In the genomic region with DNA sequence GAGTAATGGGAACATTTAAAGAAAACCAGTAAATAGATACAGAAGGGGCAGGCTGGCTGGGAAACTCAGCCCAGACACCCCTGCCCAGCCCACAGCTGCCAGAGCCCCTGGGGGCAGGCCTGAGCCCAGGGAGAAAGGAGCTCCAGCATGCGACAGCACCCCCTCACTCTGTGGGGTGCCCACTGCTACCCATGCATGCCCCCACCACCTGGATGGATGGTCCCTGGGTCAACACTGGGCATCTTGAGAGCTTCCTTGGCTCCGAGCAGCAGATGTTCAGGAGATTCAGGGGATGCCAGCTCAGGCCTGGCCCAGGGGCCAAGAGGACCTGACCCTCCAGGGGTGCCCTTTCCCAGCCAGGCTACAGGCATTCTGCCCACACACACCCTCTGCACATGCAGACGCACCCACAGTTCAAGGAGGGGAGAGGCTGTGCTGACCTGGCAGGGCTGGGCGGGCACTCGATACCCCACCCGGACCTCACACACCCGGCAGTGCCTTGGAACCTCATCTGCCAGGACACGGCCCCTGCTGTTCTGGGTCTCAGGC, we compare ENCODE assay signal across 14 cellular contexts. TPM values are rescaled to one million over a fixed set of nuclear protein-coding genes. Genes with fewer than 3 reads are reported as not detected.
A peak's percentile ranks its signal among the peaks of the same experiment; 100 is the strongest.
DNase-seq lines count a peak whose midpoint lies in the region; ATAC-seq, FAIRE-seq and TF ChIP-seq lines count a peak whose summit lies in the region.
"Had no signal": no experiment of that assay in that cellular context is flagged by ENCODE, and none has a peak within 500 bp of the region (broad histone marks: within the 10 kb centered on the region; RNA-seq: fewer than 3 reads in every experiment).

No MANE protein-coding gene starts in this region.

- H3K27ac Mint-ChIP-seq in activated CD8-positive, alpha-beta T cell treated with anti-CD3 and anti-CD28 coated beads, Interleukin-2, amount 10 ng/mL, durations not matched to agents 7 days and 5 days: no peak overlapping the region
- no peak overlapping the region for H3K27ac Mint-ChIP-seq in activated CD8-positive, alpha-beta T cell treated with anti-CD3 and anti-CD28 coated beads for 36 hours

- peaks cover 4% of the 10 kb centered on the region for H3K36me3 Mint-ChIP-seq in activated CD8-positive, alpha-beta T cell treated with anti-CD3 and anti-CD28 coated beads, Interleukin-2, amount 10 ng/mL, durations not matched to agents 7 days and 5 days (ENCODE audit: low read depth)
- peaks cover 2% of the 10 kb centered on the region for H3K36me3 Mint-ChIP-seq in activated CD8-positive, alpha-beta T cell treated with anti-CD3 and anti-CD28 coated beads for 36 hours (ENCODE audit: low read depth)
- H3K36me3 Mint-ChIP-seq: brain had no signal

- intact Hi-C loops in activated CD8-positive, alpha-beta T cell treated with anti-CD3 and anti-CD28 coated beads for 36 hours (cut with micrococcal nuclease): loop anchor here (2.0 kb wide), 1 partner anchor 42 kb away; no protein-coding TSS in a partner anchor
- intact Hi-C loops in GM12878 (cut with micrococcal nuclease; ENCODE audit: unreplicated experiment) (loop anchor here (1.0 kb wide), 1 partner anchor 43 kb away; no protein-coding TSS in a partner anchor), left lung (cut with DNase I) (loop anchor here in 1 of 2 donors (5.0 kb wide), 1 partner anchor 202 kb away; no protein-coding TSS in a partner anchor)

- H3K9me3 ChIP-seq in GM12878 (replicated peaks; ENCODE audit: control insufficient read depth, insufficient read depth, low read length): no peaks in the 10 kb centered on the region
- H3K9me3 ChIP-seq in left lung: no peaks in the 10 kb centered on the region
- H3K9me3 ChIP-seq in stomach smooth muscle (ENCODE audit: control insufficient read depth in 2 of 2, low read length in 2 of 2): no peaks in the 10 kb centered on the region
- H3K9me3 ChIP-seq: Caco-2, testis had no signal

- no peaks in the 10 kb centered on the region for H3K79me2 ChIP-seq in GM12878 (ENCODE audit: control insufficient read depth, insufficient read depth, low read length)

- no peak overlapping the region for H3K4me2 ChIP-seq in GM12878 (ENCODE audit: control insufficient read depth, insufficient read depth)

- peaks cover 14% of the 10 kb centered on the region for H3K4me1 Mint-ChIP-seq in activated CD8-positive, alpha-beta T cell treated with anti-CD3 and anti-CD28 coated beads, Interleukin-2, amount 10 ng/mL, durations not matched to agents 7 days and 5 days (ENCODE audit: low read depth)
- H3K4me1 Mint-ChIP-seq in activated CD8-positive, alpha-beta T cell treated with anti-CD3 and anti-CD28 coated beads for 36 hours (ENCODE audit: low read depth): peaks cover 14% of the 10 kb centered on the region

- ATAC-seq in activated CD8-positive, alpha-beta T cell treated with anti-CD3 and anti-CD28 coated beads, Interleukin-2, amount 10 ng/mL, durations not matched to agents 7 days and 5 days: peak; percentile 8
- no peak for ATAC-seq in activated CD8-positive, alpha-beta T cell treated with anti-CD3 and anti-CD28 coated beads for 36 hours
- ATAC-seq in GM12878 (peak; percentile 8), left lung (peak; percentile 33)

- no peak for FAIRE-seq in GM12878 (lab: Jason Lieb, UNC)
- FAIRE-seq: endometrium had no signal

- RAD21 ChIA-PET in GM12878 (lab: Charles Lee; ENCODE audit: unreplicated experiment): interaction anchor here (0.8 to 1.6 kb wide), 14 partner anchors 8 to 207 kb away, joined by 3 to 7 read pairs (median 4); no protein-coding TSS in a partner anchor

- no peak for TF ChIP-seq CTCF in activated CD8-positive, alpha-beta T cell treated with anti-CD3 and anti-CD28 coated beads for 36 hours (IDR thresholded peaks at IDR 0.05)
- TF ChIP-seq CTCF in GM12878 (IDR thresholded peaks at IDR 0.05 in 2 of 3, conservative IDR thresholded peaks at IDR 0.05 in 1 of 3; ENCODE audit: control insufficient read depth in 2 of 3, extremely low read depth in 1 of 3, insufficient read depth in 1 of 3, low read depth in 3 of 3, low read length in 3 of 3): no peak
- TF ChIP-seq CTCF in left lung (IDR thresholded peaks at IDR 0.05): no peak

- SMC1A ChIA-PET in GM12878 (lab: Charles Lee; ENCODE audit: uncharacterized antibody, unreplicated experiment): interaction anchor here (0.5 to 1.8 kb wide), 11 partner anchors 14 to 512 kb away, joined by 3 to 8 read pairs (median 3); no protein-coding TSS in a partner anchor

- POLR2A ChIA-PET in activated CD8-positive, alpha-beta T cell treated with anti-CD3 and anti-CD28 coated beads, Interleukin-2, amount 10 ng/mL, durations not matched to agents 7 days and 5 days (lab: Charles Lee): interaction anchor here (0.5 to 1.0 kb wide), 2 partner anchors 39 to 341 kb away, joined by 3 to 5 read pairs; no protein-coding TSS in a partner anchor
- POLR2A ChIA-PET in activated CD8-positive, alpha-beta T cell treated with anti-CD3 and anti-CD28 coated beads for 36 hours (lab: Charles Lee): interaction anchor here (0.6 to 2.3 kb wide), 7 partner anchors 11 to 213 kb away, joined by 3 to 6 read pairs (median 3); no protein-coding TSS in a partner anchor
- POLR2A ChIA-PET in GM12878 (lab: Charles Lee): interaction anchor here (0.6 kb wide), 1 partner anchor 68 kb away, joined by 3 read pairs; no protein-coding TSS in a partner anchor

- H3K36me3 ChIP-seq in GM12878 (ENCODE audit: control insufficient read depth in 2 of 2, insufficient read depth in 2 of 2, low read length in 1 of 2) (0 out of 4 replicates have a peak, but pooled peaks cover 0 to 3% of the 10 kb centered on the region in 2 experiments), left lung (no peaks in the 10 kb centered on the region), stomach smooth muscle (ENCODE audit: control insufficient read depth in 2 of 2, insufficient read depth in 2 of 2, low read length in 2 of 2) (no peaks in the 10 kb centered on the region)

- no peaks in the 10 kb centered on the region for H4K20me1 ChIP-seq in GM12878 (ENCODE audit: control insufficient read depth, insufficient read depth)

- TF ChIP-seq RAD21 in GM12878 (IDR thresholded peaks at IDR 0.05; ENCODE audit: insufficient read depth, low read depth, low read length): no peak

- H3K27me3 Mint-ChIP-seq in activated CD8-positive, alpha-beta T cell treated with anti-CD3 and anti-CD28 coated beads, Interleukin-2, amount 10 ng/mL, durations not matched to agents 7 days and 5 days (ENCODE audit: low read depth): no peaks in the 10 kb centered on the region
- H3K27me3 Mint-ChIP-seq in activated CD8-positive, alpha-beta T cell treated with anti-CD3 and anti-CD28 coated beads for 36 hours: no peaks in the 10 kb centered on the region
- H3K27me3 Mint-ChIP-seq: brain had no signal

- CTCF ChIA-PET in activated CD8-positive, alpha-beta T cell treated with anti-CD3 and anti-CD28 coated beads, Interleukin-2, amount 10 ng/mL, durations not matched to agents 7 days and 5 days (lab: Charles Lee): interaction anchor here (0.5 to 2.0 kb wide), 29 partner anchors 8 to 450 kb away, joined by 3 to 26 read pairs (median 4); a partner anchor contains a TSS
- CTCF ChIA-PET in activated CD8-positive, alpha-beta T cell treated with anti-CD3 and anti-CD28 coated beads for 36 hours (lab: Charles Lee): interaction anchor here (0.6 to 1.8 kb wide), 32 partner anchors 9 to 420 kb away, joined by 3 to 13 read pairs (median 4); a partner anchor contains a TSS
- CTCF ChIA-PET in GM12878 (lab: Yijun Ruan, JAX): interaction anchor here (0.5 to 1.8 kb wide), 35 partner anchors 8 to 1293 kb away, joined by 3 to 20 read pairs (median 4); no protein-coding TSS in a partner anchor

- no peak for TF ChIP-seq EP300 in GM12878 (IDR thresholded peaks at IDR 0.05; ENCODE audit: borderline replicate concordance in 1 of 2, control insufficient read depth in 1 of 2, low read depth in 2 of 2, low read length in 2 of 2)

- no peak for DNase-seq in activated CD8-positive, alpha-beta T cell treated with anti-CD3 and anti-CD28 coated beads, Interleukin-2, amount 10 ng/mL, durations not matched to agents 7 days and 5 days
- DNase-seq in activated CD8-positive, alpha-beta T cell treated with anti-CD3 and anti-CD28 coated beads for 36 hours: no peak
- no peak for DNase-seq in GM12878 (ENCODE audit: low read depth, low spot score)
- peak in 1 of 2 donors; percentile 32 for DNase-seq in left lung
- DNase-seq in DMS79 treated with DMSO at 0.1 percent for 48 hours (lab: John Stamatoyannopoulos, UW): no peak
- DNase-seq in erythroblast (lab: John Stamatoyannopoulos, UW): no peak
- no peak for DNase-seq in DMS114 treated with DMSO at 0.1 percent for 48 hours (lab: John Stamatoyannopoulos, UW; ENCODE audit: unreplicated experiment)
- DNase-seq: NCI-H446 treated with DMSO at 0.1 percent for 48 hours had no signal

- H3K4me3 ChIP-seq in GM12878 (no peak overlapping the region), left lung (no peak overlapping the region), stomach smooth muscle (ENCODE audit: low read length in 2 of 2) (peak overlapping the region; percentile 42 to 54)
- H3K4me3 ChIP-seq: testis had no signal

- H2AFZ ChIP-seq in GM12878 (ENCODE audit: control insufficient read depth, low read depth, low read length): no peak overlapping the region

- H3K4me1 ChIP-seq in GM12878 (ENCODE audit: control insufficient read depth, insufficient read depth, low read length) (peaks cover 5% of the 10 kb centered on the region), left lung (peaks cover 13 to 15% of the 10 kb centered on the region in 2 donors), stomach smooth muscle (ENCODE audit: control insufficient read depth, insufficient read depth, low read length) (peaks cover 23% of the 10 kb centered on the region)
- H3K4me1 ChIP-seq: Caco-2 had no signal

- BruUV-seq in GM12878 (replicated peaks; lab: Mats Ljungman, UMichigan): no TSS peak

- in situ Hi-C loops in GM12878 (cut with MboI): no loop called here

- H3K27ac ChIP-seq in GM12878 (ENCODE audit: control insufficient read depth, insufficient read depth) (no peak overlapping the region), left lung (no peak overlapping the region), stomach smooth muscle (ENCODE audit: low read length) (no peak overlapping the region)
- H3K27ac ChIP-seq: testis had no signal

- WGBS in GM12878 (ENCODE audit: insufficient coverage, insufficient replicate concordance, low lambda C conversion rate, missing lambda C conversion rate): 48% methylated on average over 8 of the region's 8 CpGs

- TF ChIP-seq POLR2A in GM12878 (IDR thresholded peaks at IDR 0.05; ENCODE audit: low read depth, low read length) (0 out of 2 replicates have a peak, but pooled peaks have one; percentile 14), erythroblast (IDR thresholded peaks at IDR 0.05; ENCODE audit: low read length) (no peak)

- H3K4me3 Mint-ChIP-seq in activated CD8-positive, alpha-beta T cell treated with anti-CD3 and anti-CD28 coated beads, Interleukin-2, amount 10 ng/mL, durations not matched to agents 7 days and 5 days: no peak overlapping the region
- no peak overlapping the region for H3K4me3 Mint-ChIP-seq in activated CD8-positive, alpha-beta T cell treated with anti-CD3 and anti-CD28 coated beads for 36 hours
- H3K4me3 Mint-ChIP-seq: brain had no signal

- H3K27me3 ChIP-seq in GM12878 (replicated peaks in 1 of 2; ENCODE audit: control insufficient read depth in 2 of 2, insufficient read depth in 2 of 2, low read length in 1 of 2) (no peaks in the 10 kb centered on the region), left lung (no peaks in the 10 kb centered on the region), stomach smooth muscle (ENCODE audit: control insufficient read depth in 1 of 2, insufficient read depth in 2 of 2, low read length in 2 of 2) (peaks cover 0 to 7% of the 10 kb centered on the region in 2 donors)
- H3K27me3 ChIP-seq: testis had no signal

- H3K9ac ChIP-seq in GM12878 (ENCODE audit: control insufficient read depth, insufficient read depth, low read length) (no peak overlapping the region), stomach smooth muscle (ENCODE audit: low read length in 2 of 2) (peak overlapping the region in 1 of 2 donors; percentile 29)

- H3K9me3 Mint-ChIP-seq in activated CD8-positive, alpha-beta T cell treated with anti-CD3 and anti-CD28 coated beads, Interleukin-2, amount 10 ng/mL, durations not matched to agents 7 days and 5 days (ENCODE audit: insufficient read depth): no peaks in the 10 kb centered on the region
- H3K9me3 Mint-ChIP-seq in activated CD8-positive, alpha-beta T cell treated with anti-CD3 and anti-CD28 coated beads for 36 hours: no peaks in the 10 kb centered on the region
- H3K9me3 Mint-ChIP-seq: brain had no signal

RNA-seq across cellular contexts. Expression of a gene that starts 31.5 kb away (rescaled TPM):
- total RNA-seq in activated CD8-positive, alpha-beta T cell treated with anti-CD3 and anti-CD28 coated beads, Interleukin-2, amount 10 ng/mL, durations not matched to agents 7 days and 5 days: not detected
- not detected for total RNA-seq in activated CD8-positive, alpha-beta T cell treated with anti-CD3 and anti-CD28 coated beads for 36 hours
- total RNA-seq in GM12878 (2013; cell fraction: nucleolus; rRNA removed): not detected in 2 replicates
- not detected in 2 replicates for total RNA-seq in GM12878 (2014; rRNA removed)
- total RNA-seq in GM12878 (2014; rRNA removed; fragmentation: Illumina TruSeq; extraction: Trizol): not detected in 2 replicates
- not detected in 2 replicates for total RNA-seq in GM12878 (2021)
- polyA plus RNA-seq in GM12878 (2011; ENCODE audit: low read depth): not detected
- polyA plus RNA-seq in GM12878 (2011; rRNA removed): not detected in 2 replicates
- polyA plus RNA-seq in GM12878 (2011; cell fraction: cytosol; rRNA removed): 0.03 and 0.13 TPM in 2 replicates
- polyA plus RNA-seq in GM12878 (2011; cell fraction: nucleus; rRNA removed): 0.61 and 1.2 TPM in 2 replicates
- polyA plus RNA-seq in GM12878 (2012): 0.22 TPM in 1 of 2 replicates, not detected in the other
- polyA plus RNA-seq in GM12878 (2014; fragmentation: Illumina TruSeq; extraction: Trizol): not detected in 2 replicates
- polyA plus RNA-seq in GM12878 (2014; fragmentation: Nextera tagmentation; extraction: Ambion mirVana): not detected
- 0.20 TPM in 1 of 2 replicates, not detected in the other for polyA plus RNA-seq in GM12878 (2014; rRNA removed)
- polyA plus RNA-seq in GM12878 (2016; fragmentation: Nextera tagmentation; extraction: Ambion mirVana): not detected
- polyA minus RNA-seq in GM12878 (2011; rRNA and poly(A)+ RNA removed): not detected in 2 replicates
- not detected in 2 replicates for polyA minus RNA-seq in GM12878 (2011; cell fraction: cytosol; rRNA and poly(A)+ RNA removed)
- not detected in 2 replicates for polyA minus RNA-seq in GM12878 (2011; cell fraction: nucleus; rRNA and poly(A)+ RNA removed)
- total RNA-seq in left lung: 10 to 100 TPM; 12.0 to 22.8 TPM
- total RNA-seq: T-helper 2 cell treated with Interferon-gamma antibody and Interleukin-4, amounts not matched to agents 100 ng/mL and 5 ng/mL, for 36 hours had no signal

RNA-seq across cellular contexts. Expression of a gene that starts 45.8 kb away (rescaled TPM):
- total RNA-seq in activated CD8-positive, alpha-beta T cell treated with anti-CD3 and anti-CD28 coated beads, Interleukin-2, amount 10 ng/mL, durations not matched to agents 7 days and 5 days: not detected
- total RNA-seq in activated CD8-positive, alpha-beta T cell treated with anti-CD3 and anti-CD28 coated beads for 36 hours: not detected
- total RNA-seq in GM12878 (2013; cell fraction: nucleolus; rRNA removed): not detected in 2 replicates
- total RNA-seq in GM12878 (2014; rRNA removed) (not detected in 2 replicates), GM12878 (2014; rRNA removed; fragmentation: Illumina TruSeq; extraction: Trizol) (not detected in 2 replicates), GM12878 (2021) (not detected in 2 replicates), left lung (1 to 10 TPM; 3.1 to 4.9 TPM)
- polyA plus RNA-seq in GM12878 (2011; ENCODE audit: low read depth): not detected
- polyA plus RNA-seq in GM12878 (2011; rRNA removed) (not detected in 2 replicates), GM12878 (2014; fragmentation: Illumina TruSeq; extraction: Trizol) (not detected in 2 replicates), GM12878 (2014; fragmentation: Nextera tagmentation; extraction: Ambion mirVana) (not detected), GM12878 (2014; rRNA removed) (not detected in 2 replicates), GM12878 (2016; fragmentation: Nextera tagmentation; extraction: Ambion mirVana) (under 1 TPM in 1 of 2 experiments, not detected in 1; 0.40 TPM)
- polyA plus RNA-seq in GM12878 (2011; cell fraction: cytosol; rRNA removed): 0.15 TPM in 1 of 2 replicates, not detected in the other
- polyA plus RNA-seq in GM12878 (2011; cell fraction: nucleus; rRNA removed): not detected in 2 replicates
- 0.15 TPM in 1 of 2 replicates, not detected in the other for polyA plus RNA-seq in GM12878 (2012)
- not detected in 2 replicates for polyA minus RNA-seq in GM12878 (2011; rRNA and poly(A)+ RNA removed)
- polyA minus RNA-seq in GM12878 (2011; cell fraction: cytosol; rRNA and poly(A)+ RNA removed): not detected in 2 replicates
- not detected in 2 replicates for polyA minus RNA-seq in GM12878 (2011; cell fraction: nucleus; rRNA and poly(A)+ RNA removed)
- total RNA-seq: T-helper 2 cell treated with Interferon-gamma antibody and Interleukin-4, amounts not matched to agents 100 ng/mL and 5 ng/mL, for 36 hours had no signal

Comparison
In these comparisons a context has a peak if more than half of its experiments do, and no peak if none do; other contexts are left out.
1. H3K4me3 ChIP-seq: peak in stomach smooth muscle (2 of 2); none in GM12878 (single experiment) and left lung (0 of 2).
2. RNA of a gene that starts 31.5 kb away (total RNA-seq): 12.0 to 22.8 TPM in left lung; not detected in activated CD8-positive, alpha-beta T cell treated with anti-CD3 and anti-CD28 coated beads, Interleukin-2, amount 10 ng/mL, durations not matched to agents 7 days and 5 days, not detected in activated CD8-positive, alpha-beta T cell treated with anti-CD3 and anti-CD28 coated beads for 36 hours and not detected in GM12878; every median in the first group is over 10 times any median in the second.